Comparison of ENCODE assay signal across 12 cellular contexts in genomic region chr16:71853413-71853812, GRCh38. TPM values are rescaled to one million over a fixed set of nuclear protein-coding genes. Genes with fewer than 3 reads are reported as not detected.
DNase-seq lines count a peak whose midpoint lies in the region; ATAC-seq, FAIRE-seq and TF ChIP-seq lines count a peak whose summit lies in the region.
"Had no signal": no experiment of that assay in that cellular context is flagged by ENCODE, and none has a peak within 500 bp of the region (broad histone marks: within the 10 kb centered on the region; RNA-seq: fewer than 3 reads in every experiment).

No MANE protein-coding gene starts in this region.

- POLR2A ChIA-PET in CD8-positive, alpha-beta T cell (lab: Charles Lee): interaction anchor here (1.0 kb wide), 1 partner anchor 18 kb away, joined by 4 read pairs; no protein-coding TSS in a partner anchor
- POLR2A ChIA-PET in OCI-LY7 (lab: Charles Lee): interaction anchor here (0.5 to 2.7 kb wide), 4 partner anchors 10 to 36 kb away, joined by 3 to 12 read pairs (median 4); no protein-coding TSS in a partner anchor

- H3K4me2 ChIP-seq in OCI-LY7 (ENCODE audit: low read length) (peak overlapping the region; percentile 62), neural progenitor cell (no peak overlapping the region)

- BruUV-seq in OCI-LY7 (replicated peaks; lab: Mats Ljungman, UMichigan): no TSS peak

- no peaks in the 10 kb centered on the region for H3K9me2 ChIP-seq in OCI-LY7 (ENCODE audit: insufficient read depth, low read length)

- peaks cover 28% of the 10 kb centered on the region for H4K20me1 ChIP-seq in OCI-LY7 (ENCODE audit: insufficient read depth, low read length)
- peaks cover 30% of the 10 kb centered on the region for H4K20me1 ChIP-seq in neural progenitor cell (ENCODE audit: low read depth)

- peaks cover 80% of the 10 kb centered on the region for H3K36me3 Mint-ChIP-seq in CD8-positive, alpha-beta T cell
- H3K36me3 Mint-ChIP-seq in neural progenitor cell: peaks cover 18% of the 10 kb centered on the region

- no peaks in the 10 kb centered on the region for H3K9me3 Mint-ChIP-seq in CD8-positive, alpha-beta T cell
- H3K9me3 Mint-ChIP-seq in neural progenitor cell: no peaks in the 10 kb centered on the region
- H3K9me3 Mint-ChIP-seq: neural crest cell had no signal

- no peak for TF ChIP-seq CTCF in CD8-positive, alpha-beta T cell (IDR thresholded peaks at IDR 0.05)
- TF ChIP-seq CTCF in OCI-LY7 (conservative IDR thresholded peaks at IDR 0.05; ENCODE audit: low read length): no peak
- TF ChIP-seq CTCF in WERI-Rb-1 (IDR thresholded peaks at IDR 0.05; ENCODE audit: low read depth, low read length): no peak
- no peak for TF ChIP-seq CTCF in neural progenitor cell (IDR thresholded peaks at IDR 0.05)

- H2AFZ ChIP-seq in OCI-LY7 (ENCODE audit: low read length) (no peak overlapping the region), neural progenitor cell (replicated peaks) (no peak overlapping the region)

- H3K27ac Mint-ChIP-seq in CD8-positive, alpha-beta T cell: peak overlapping the region; percentile 47
- no peak overlapping the region for H3K27ac Mint-ChIP-seq in neural progenitor cell

- H3K36me3 ChIP-seq in CD8-positive, alpha-beta T cell (ENCODE audit: insufficient read depth, low read length): peaks cover 22% of the 10 kb centered on the region
- H3K36me3 ChIP-seq in OCI-LY7 (ENCODE audit: insufficient read depth, low read length): peaks cover 66% of the 10 kb centered on the region
- H3K36me3 ChIP-seq in WERI-Rb-1: peaks cover 46% of the 10 kb centered on the region
- H3K36me3 ChIP-seq in neural progenitor cell: peaks cover 2% of the 10 kb centered on the region

- no peak for ATAC-seq in CD8-positive, alpha-beta T cell
- ATAC-seq in GM19025 (IDR thresholded peaks at IDR 0.05; ENCODE audit: low read depth, unreplicated experiment) (peak; percentile 63), HG02678 (IDR thresholded peaks at IDR 0.05; ENCODE audit: unreplicated experiment) (peak; percentile 74)
- ATAC-seq in stimulated activated naive CD8-positive, alpha-beta T cell treated with anti-CD3 and anti-CD28 coated beads, Interleukin-15, Interleukin-2, amounts not matched to agents 100 U/mL and 50 U/mL, for 24 hours: no peak

- H3K9me3 ChIP-seq in CD8-positive, alpha-beta T cell (ENCODE audit: low read length): no peaks in the 10 kb centered on the region
- H3K9me3 ChIP-seq in OCI-LY7 (ENCODE audit: low read length): no peaks in the 10 kb centered on the region
- no peaks in the 10 kb centered on the region for H3K9me3 ChIP-seq in WERI-Rb-1 (ENCODE audit: severe bottlenecking)
- H3K9me3 ChIP-seq in neural progenitor cell (ENCODE audit: low read depth): no peaks in the 10 kb centered on the region

- H3K27me3 ChIP-seq in CD8-positive, alpha-beta T cell (ENCODE audit: insufficient read depth, low read length): no peaks in the 10 kb centered on the region
- no peaks in the 10 kb centered on the region for H3K27me3 ChIP-seq in WERI-Rb-1 (ENCODE audit: insufficient read depth, low read depth, severe bottlenecking)
- H3K27me3 ChIP-seq in neural progenitor cell: no peaks in the 10 kb centered on the region

- no peak overlapping the region for H3K4me3 Mint-ChIP-seq in CD8-positive, alpha-beta T cell
- H3K4me3 Mint-ChIP-seq in neural progenitor cell: no peak overlapping the region
- H3K4me3 Mint-ChIP-seq: neural crest cell had no signal

- H3K79me2 ChIP-seq in OCI-LY7 (ENCODE audit: insufficient read depth, low read depth, low read length) (peaks cover 7% of the 10 kb centered on the region; the same call in 1 of the 2 replicates), neural progenitor cell (ENCODE audit: low read depth) (peaks cover 11% of the 10 kb centered on the region)

- H3K9ac ChIP-seq in neural progenitor cell: no peak overlapping the region

- CTCF ChIA-PET in CD8-positive, alpha-beta T cell (lab: Charles Lee): interaction anchor here (0.6 to 2.3 kb wide), 2 partner anchors 28 to 53 kb away, joined by 7 to 13 read pairs; no protein-coding TSS in a partner anchor
- CTCF ChIA-PET in OCI-LY7 (lab: Charles Lee; ENCODE audit: unreplicated experiment): no interaction called here

- intact Hi-C loops in CD8-positive, alpha-beta T cell (cut with DNase I, micrococcal nuclease): no loop called here
- intact Hi-C loops in OCI-LY7 (cut with micrococcal nuclease; ENCODE audit: unreplicated experiment): loop anchor here (2.0 kb wide), 1 partner anchor 107 kb away; no protein-coding TSS in a partner anchor

- peaks cover 64% of the 10 kb centered on the region for H3K4me1 Mint-ChIP-seq in CD8-positive, alpha-beta T cell (ENCODE audit: low read depth)
- no peaks in the 10 kb centered on the region for H3K4me1 Mint-ChIP-seq in neural progenitor cell
- H3K4me1 Mint-ChIP-seq: neural crest cell had no signal

- DNase-seq in CD8-positive, alpha-beta T cell: no peak
- peak; percentile 87 for DNase-seq in OCI-LY7 (ENCODE audit: low spot score)
- DNase-seq in urothelium cell line (ENCODE audit: low spot score): no peak
- no peak for DNase-seq in WERI-Rb-1
- no peak for DNase-seq in stimulated activated naive CD8-positive, alpha-beta T cell treated with anti-CD3 and anti-CD28 coated beads, Interleukin-15, Interleukin-2, amounts not matched to agents 100 U/mL and 50 U/mL, for 24 hours
- DNase-seq in neural progenitor cell (ENCODE audit: low spot score): no peak
- DNase-seq: activated CD4-positive, alpha-beta T cell treated with anti-CD3 and anti-CD28 coated beads, Interleukin-2, amount 50 U/mL, for 48 hours; hippocampal formation had no signal

- H3K4me1 ChIP-seq in CD8-positive, alpha-beta T cell (ENCODE audit: insufficient read depth, low read length): peaks cover 31% of the 10 kb centered on the region
- peaks cover 37% of the 10 kb centered on the region for H3K4me1 ChIP-seq in OCI-LY7 (ENCODE audit: insufficient read depth, low read length, poor library complexity, severe bottlenecking)
- H3K4me1 ChIP-seq in neural progenitor cell: no peaks in the 10 kb centered on the region

- no peaks in the 10 kb centered on the region for H3K27me3 Mint-ChIP-seq in CD8-positive, alpha-beta T cell (ENCODE audit: low read depth)
- H3K27me3 Mint-ChIP-seq in neural progenitor cell (ENCODE audit: insufficient read depth, low read depth): peaks cover 14% of the 10 kb centered on the region

- H3F3A ChIP-seq in neural progenitor cell (ENCODE audit: low read depth): no peaks in the 10 kb centered on the region

- H3K4me3 ChIP-seq in CD8-positive, alpha-beta T cell (ENCODE audit: low read depth, low read length): no peak overlapping the region
- H3K4me3 ChIP-seq in OCI-LY7 (ENCODE audit: low read depth, low read length, poor library complexity, severe bottlenecking): peak overlapping the region; percentile 38
- no peak overlapping the region for H3K4me3 ChIP-seq in WERI-Rb-1 (ENCODE audit: low read depth, low read length)
- H3K4me3 ChIP-seq in neural progenitor cell: no peak overlapping the region

- FAIRE-seq in urothelium cell line (lab: Jason Lieb, UNC): no peak

- no peak overlapping the region for H3K27ac ChIP-seq in CD8-positive, alpha-beta T cell (ENCODE audit: low read depth, low read length)
- H3K27ac ChIP-seq in OCI-LY7 (ENCODE audit: low read depth, low read length, poor library complexity, severe bottlenecking): no peak overlapping the region
- H3K27ac ChIP-seq in WERI-Rb-1: no peak overlapping the region
- no peak overlapping the region for H3K27ac ChIP-seq in neural progenitor cell
- H3K27ac ChIP-seq: C4-2B had no signal

RNA-seq across cellular contexts. Expression of gene ATXN1L, which starts 7.6 kb away (rescaled TPM):
- total RNA-seq in CD8-positive, alpha-beta T cell: 10 to 100 TPM; 64.9 to 67.4 TPM
- 12.5 and 12.8 TPM in 2 replicates for total RNA-seq in OCI-LY7 (2014; rRNA removed; shearing (Covaris generic))
- total RNA-seq in OCI-LY7 (2022) (19.5 and 19.9 TPM in 2 replicates), neural progenitor cell (ENCODE audit: low replicate concordance) (19.8 and 26.4 TPM in 2 replicates)

RNA-seq across cellular contexts. Expression of gene ZNF821, which starts 30.6 kb away (rescaled TPM):
- 10 to 100 TPM in 1 of 2 experiments, 1 to 10 TPM in 1; 8.4 to 10.1 TPM for total RNA-seq in CD8-positive, alpha-beta T cell
- 10.5 and 14.6 TPM in 2 replicates for total RNA-seq in OCI-LY7 (2014; rRNA removed; shearing (Covaris generic))
- 17.8 and 20.1 TPM in 2 replicates for total RNA-seq in OCI-LY7 (2022)
- total RNA-seq in neural progenitor cell (ENCODE audit: low replicate concordance): 10.3 and 23.6 TPM in 2 replicates

RNA-seq across cellular contexts. Expression of gene IST1, which starts 41.9 kb away (rescaled TPM):
- 100 to 1,000 TPM; 460 to 476 TPM for total RNA-seq in CD8-positive, alpha-beta T cell
- total RNA-seq in OCI-LY7 (2014; rRNA removed; shearing (Covaris generic)): 147 and 152 TPM in 2 replicates
- total RNA-seq in OCI-LY7 (2022) (200 and 201 TPM in 2 replicates), neural progenitor cell (ENCODE audit: low replicate concordance) (376 and 400 TPM in 2 replicates)

RNA-seq across cellular contexts. Expression of gene AP1G1, which starts 44.8 kb away (rescaled TPM):
- 100 to 1,000 TPM; 179 to 202 TPM for total RNA-seq in CD8-positive, alpha-beta T cell
- 57.3 and 57.9 TPM in 2 replicates for total RNA-seq in OCI-LY7 (2014; rRNA removed; shearing (Covaris generic))
- total RNA-seq in OCI-LY7 (2022) (68.0 and 89.7 TPM in 2 replicates), neural progenitor cell (ENCODE audit: low replicate concordance) (59.3 and 72.6 TPM in 2 replicates)

Comparison
In these comparisons a context has a peak if more than half of its experiments do, and no peak if none do; other contexts are left out.
1. ATAC-seq: peak in GM19025 (single experiment) and HG02678 (single experiment); none in CD8-positive, alpha-beta T cell (single experiment) and stimulated activated naive CD8-positive, alpha-beta T cell treated with anti-CD3 and anti-CD28 coated beads, Interleukin-15, Interleukin-2, amounts not matched to agents 100 U/mL and 50 U/mL, for 24 hours (single experiment).